Comparison of ENCODE assay signal across 19 cellular contexts in the genomic region with DNA sequence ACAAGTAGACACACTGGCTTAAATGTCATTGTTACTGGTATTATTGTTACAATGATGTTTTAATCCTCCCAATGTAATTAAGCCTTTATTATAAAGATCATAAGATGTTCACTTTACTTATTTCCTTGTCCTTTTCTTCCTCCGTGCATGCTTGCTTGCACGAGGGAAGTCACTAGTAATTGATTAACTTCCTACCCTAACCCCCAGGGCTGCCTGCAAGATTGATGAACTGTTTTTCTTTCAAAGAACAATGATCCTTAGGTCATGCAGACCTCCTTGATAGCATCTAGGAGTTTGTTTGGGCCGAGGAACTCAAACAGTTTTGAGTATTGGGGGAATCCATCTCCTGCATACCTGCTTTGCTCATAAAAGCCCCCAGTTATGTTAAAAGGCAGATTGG. TPM values are rescaled to one million over a fixed set of nuclear protein-coding genes. Genes with fewer than 3 reads are reported as not detected.
DNase-seq lines count a peak whose midpoint lies in the region; ATAC-seq and TF ChIP-seq lines count a peak whose summit lies in the region.
"Had no signal": no experiment of that assay in that cellular context is flagged by ENCODE, and none has a peak within 500 bp of the region (broad histone marks: within the 10 kb centered on the region; RNA-seq: fewer than 3 reads in every experiment).

No MANE protein-coding gene starts in this region.

- DNase-seq in epithelial cell of proximal tubule (ENCODE audit: low read depth) = peak; percentile 36
- no peak for DNase-seq in NCI-H510A treated with DMSO at 0.1 percent for 48 hours (lab: John Stamatoyannopoulos, UW)
- DNase-seq in SIG-M5 (lab: John Stamatoyannopoulos, UW) = no peak
- no peak for DNase-seq in stimulated activated CD8-positive, alpha-beta memory T cell treated with anti-CD3 and anti-CD28 coated beads, Interleukin-4, amount 100 ng/mL, for 48 hours
- no peak for DNase-seq in Right ventricle myocardium superior
- DNase-seq: BE2C; CD4-positive, alpha-beta memory T cell; DMS79 treated with DMSO at 0.1 percent for 48 hours; NCI-H1048; NCI-H146; NCI-H2081; NCI-H524; Peyer's patch; SHP77 had no signal

- no peak for TF ChIP-seq CTCF in epithelial cell of proximal tubule (conservative IDR thresholded peaks at IDR 0.05; ENCODE audit: low read depth, low read length)

- H3K4me3 ChIP-seq in epithelial cell of proximal tubule (ENCODE audit: low read depth, low read length) = no peak overlapping the region
- H3K4me3 ChIP-seq: GM23338, Peyer's patch had no signal

- intact Hi-C loops in Right ventricle myocardium superior (cut with DNase I) = no loop called here

- ATAC-seq in GM18511 (IDR thresholded peaks at IDR 0.05; ENCODE audit: unreplicated experiment) = peak; percentile 38
- ATAC-seq in HG03196 (IDR thresholded peaks at IDR 0.05; ENCODE audit: unreplicated experiment) = peak; percentile 35
- ATAC-seq in Right ventricle myocardium superior (ENCODE audit: poor library complexity) = no peak
- ATAC-seq: GM23338, HCT116, SK-N-SH treated with all-trans-retinoic acid at 6 μM for 48 hours had no signal

RNA-seq across cellular contexts. Expression of a gene that starts 43.0 kb away (rescaled TPM):
- 51.4 and 94.1 TPM in 2 replicates for total RNA-seq in epithelial cell of proximal tubule
- 85.4 TPM for total RNA-seq in Right ventricle myocardium superior
